ENCODE assay signal across 8 cellular contexts in the genomic region with DNA sequence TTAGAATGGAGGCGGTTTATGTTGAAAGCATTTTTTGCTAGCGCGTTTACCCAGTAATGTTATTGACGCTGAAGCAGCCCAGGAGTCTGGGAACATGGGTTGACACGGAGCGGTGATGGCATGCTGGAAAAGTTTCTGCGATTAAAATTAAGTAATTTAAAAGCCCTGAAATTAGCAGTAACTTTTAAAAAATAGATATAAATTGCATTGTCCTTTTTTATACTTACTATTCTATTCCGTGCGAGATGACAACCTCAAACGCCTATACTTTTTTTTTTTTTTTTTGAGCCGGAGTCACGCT. TPM values are rescaled to one million over a fixed set of nuclear protein-coding genes. Genes with fewer than 3 reads are reported as not detected.
DNase-seq lines count a peak whose midpoint lies in the region; ATAC-seq lines count a peak whose summit lies in the region.

No MANE protein-coding gene starts in this region.

- H3K36me3 ChIP-seq in iPS-20b (ENCODE audit: insufficient read depth, low read depth, low read length): peaks cover 17% of the 10 kb centered on the region

- peaks cover 38% of the 10 kb centered on the region for H3K36me3 Mint-ChIP-seq in activated T-helper 17 cell treated with anti-CD3 and anti-CD28 coated beads, Interleukin-2, amount 50 U/mL, for 72 hours (ENCODE audit: low read depth)
- peaks cover 30 to 31% of the 10 kb centered on the region in 2 donors for H3K36me3 Mint-ChIP-seq in stimulated activated naive B cell treated with anti-CD40 and anti-IgM and Interleukin-4, amounts not matched to agents 10 μg/mL and 1 μg/mL and 100 μg/mL, for 72 hours

- H3K27me3 ChIP-seq in iPS-20b (ENCODE audit: insufficient read depth, low read length): no peaks in the 10 kb centered on the region

- H3K4me1 Mint-ChIP-seq in activated T-helper 17 cell treated with anti-CD3 and anti-CD28 coated beads, Interleukin-2, amount 50 U/mL, for 72 hours: peaks cover 18% of the 10 kb centered on the region
- peaks cover 18% of the 10 kb centered on the region in 2 donors for H3K4me1 Mint-ChIP-seq in stimulated activated naive B cell treated with anti-CD40 and anti-IgM and Interleukin-4, amounts not matched to agents 10 μg/mL and 1 μg/mL and 100 μg/mL, for 72 hours

- no peak for DNase-seq in stimulated activated naive B cell treated with anti-CD40 and anti-IgM and Interleukin-4, amounts not matched to agents 10 μg/mL and 1 μg/mL and 100 μg/mL, for 72 hours
- DNase-seq in NCI-H1092 (lab: John Stamatoyannopoulos, UW): no peak
- no peak for DNase-seq in activated effector memory CD4-positive, alpha-beta T cell treated with anti-CD3 and anti-CD28 coated beads, Interleukin-2, amount 50 U/mL, for 16 hours
- no peak for DNase-seq in D341Med (ENCODE audit: low spot score)

- H3K9me3 Mint-ChIP-seq in activated T-helper 17 cell treated with anti-CD3 and anti-CD28 coated beads, Interleukin-2, amount 50 U/mL, for 72 hours: peaks cover 10% of the 10 kb centered on the region
- peaks cover under 1 to 4% of the 10 kb centered on the region in 2 donors for H3K9me3 Mint-ChIP-seq in stimulated activated naive B cell treated with anti-CD40 and anti-IgM and Interleukin-4, amounts not matched to agents 10 μg/mL and 1 μg/mL and 100 μg/mL, for 72 hours

- peaks cover 7% of the 10 kb centered on the region for H3K4me1 ChIP-seq in iPS-20b (ENCODE audit: insufficient read depth, low read length)

- peak overlapping the region; percentile 67; the same call in 1 of the 2 replicates for H3K9ac ChIP-seq in iPS-20b (ENCODE audit: low read depth, low read length)

- no peaks in the 10 kb centered on the region for H3K27me3 Mint-ChIP-seq in activated T-helper 17 cell treated with anti-CD3 and anti-CD28 coated beads, Interleukin-2, amount 50 U/mL, for 72 hours
- no peaks in the 10 kb centered on the region for H3K27me3 Mint-ChIP-seq in stimulated activated naive B cell treated with anti-CD40 and anti-IgM and Interleukin-4, amounts not matched to agents 10 μg/mL and 1 μg/mL and 100 μg/mL, for 72 hours

- ATAC-seq in HG02973 (IDR thresholded peaks at IDR 0.05; ENCODE audit: unreplicated experiment) (peak; percentile 17), GM21367 (IDR thresholded peaks at IDR 0.05; ENCODE audit: unreplicated experiment) (no peak)
- no peak for ATAC-seq in activated T-helper 17 cell treated with anti-CD3 and anti-CD28 coated beads, Interleukin-2, amount 50 U/mL, for 72 hours (replicated peaks)
- no peak for ATAC-seq in stimulated activated naive B cell treated with anti-CD40 and anti-IgM and Interleukin-4, amounts not matched to agents 10 μg/mL and 1 μg/mL and 100 μg/mL, for 72 hours (replicated peaks)

- peak overlapping the region; percentile 92 for H3K4me3 Mint-ChIP-seq in activated T-helper 17 cell treated with anti-CD3 and anti-CD28 coated beads, Interleukin-2, amount 50 U/mL, for 72 hours
- peak overlapping the region; percentile 87 to 91 for H3K4me3 Mint-ChIP-seq in stimulated activated naive B cell treated with anti-CD40 and anti-IgM and Interleukin-4, amounts not matched to agents 10 μg/mL and 1 μg/mL and 100 μg/mL, for 72 hours

- H3K27ac Mint-ChIP-seq in activated T-helper 17 cell treated with anti-CD3 and anti-CD28 coated beads, Interleukin-2, amount 50 U/mL, for 72 hours: peak overlapping the region; percentile 93
- peak overlapping the region; percentile 94 for H3K27ac Mint-ChIP-seq in stimulated activated naive B cell treated with anti-CD40 and anti-IgM and Interleukin-4, amounts not matched to agents 10 μg/mL and 1 μg/mL and 100 μg/mL, for 72 hours

- H3K4me3 ChIP-seq in iPS-20b (ENCODE audit: low read length): peak overlapping the region; percentile 97

- H3K27ac ChIP-seq in iPS-20b (ENCODE audit: low read length): no peak overlapping the region

- no peaks in the 10 kb centered on the region for H3K9me3 ChIP-seq in iPS-20b (ENCODE audit: insufficient read depth, low read depth, low read length)

RNA-seq across cellular contexts. Expression of gene ZNF160, which starts 0.6 kb away (rescaled TPM):
- 100 to 1,000 TPM in 1 of 2 donors, 10 to 100 TPM in 1; 24.0 to 102 TPM for total RNA-seq in activated T-helper 17 cell treated with anti-CD3 and anti-CD28 coated beads, Interleukin-2, amount 50 U/mL, for 72 hours

RNA-seq across cellular contexts. Expression of gene ZNF415, which starts 28.9 kb away (rescaled TPM):
- total RNA-seq in activated T-helper 17 cell treated with anti-CD3 and anti-CD28 coated beads, Interleukin-2, amount 50 U/mL, for 72 hours: 1 to 10 TPM in 1 of 2 donors, under 1 TPM in 1; 0.50 to 3.3 TPM

RNA-seq across cellular contexts. Expression of gene ZNF347, which starts 55.0 kb away (rescaled TPM):
- 1 to 10 TPM; 3.2 to 5.3 TPM for total RNA-seq in activated T-helper 17 cell treated with anti-CD3 and anti-CD28 coated beads, Interleukin-2, amount 50 U/mL, for 72 hours

RNA-seq across cellular contexts. Expression of gene ERVV-2, which starts 59.3 kb away (rescaled TPM):
- not detected for total RNA-seq in activated T-helper 17 cell treated with anti-CD3 and anti-CD28 coated beads, Interleukin-2, amount 50 U/mL, for 72 hours
